ENCODE assay signal across 2 cellular contexts in genomic region chr7:116229359-116229758, GRCh38.
TF ChIP-seq lines count a peak whose summit lies in the region.

No MANE protein-coding gene starts in this region.

TF ChIP-seq in K562, 482 proteins besides CTCF, POLR2A, EP300 and RAD21:
- TF ChIP-seq, protein P1, sequence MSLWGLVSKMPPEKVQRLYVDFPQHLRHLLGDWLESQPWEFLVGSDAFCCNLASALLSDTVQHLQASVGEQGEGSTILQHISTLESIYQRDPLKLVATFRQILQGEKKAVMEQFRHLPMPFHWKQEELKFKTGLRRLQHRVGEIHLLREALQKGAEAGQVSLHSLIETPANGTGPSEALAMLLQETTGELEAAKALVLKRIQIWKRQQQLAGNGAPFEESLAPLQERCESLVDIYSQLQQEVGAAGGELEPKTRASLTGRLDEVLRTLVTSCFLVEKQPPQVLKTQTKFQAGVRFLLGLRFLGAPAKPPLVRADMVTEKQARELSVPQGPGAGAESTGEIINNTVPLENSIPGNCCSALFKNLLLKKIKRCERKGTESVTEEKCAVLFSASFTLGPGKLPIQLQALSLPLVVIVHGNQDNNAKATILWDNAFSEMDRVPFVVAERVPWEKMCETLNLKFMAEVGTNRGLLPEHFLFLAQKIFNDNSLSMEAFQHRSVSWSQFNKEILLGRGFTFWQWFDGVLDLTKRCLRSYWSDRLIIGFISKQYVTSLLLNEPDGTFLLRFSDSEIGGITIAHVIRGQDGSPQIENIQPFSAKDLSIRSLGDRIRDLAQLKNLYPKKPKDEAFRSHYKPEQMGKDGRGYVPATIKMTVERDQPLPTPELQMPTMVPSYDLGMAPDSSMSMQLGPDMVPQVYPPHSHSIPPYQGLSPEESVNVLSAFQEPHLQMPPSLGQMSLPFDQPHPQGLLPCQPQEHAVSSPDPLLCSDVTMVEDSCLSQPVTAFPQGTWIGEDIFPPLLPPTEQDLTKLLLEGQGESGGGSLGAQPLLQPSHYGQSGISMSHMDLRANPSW (CRISPR knock-in tag; IDR thresholded peaks at IDR 0.05) = no peak
- peak; percentile 3 for TF ChIP-seq MEIS2 (IDR thresholded peaks at IDR 0.05; ENCODE audit: partially characterized antibody)

TF ChIP-seq in GM23338, 12 proteins besides CTCF, POLR2A, EP300 and RAD21 (continued from another document):
- TF ChIP-seq, protein P2, sequence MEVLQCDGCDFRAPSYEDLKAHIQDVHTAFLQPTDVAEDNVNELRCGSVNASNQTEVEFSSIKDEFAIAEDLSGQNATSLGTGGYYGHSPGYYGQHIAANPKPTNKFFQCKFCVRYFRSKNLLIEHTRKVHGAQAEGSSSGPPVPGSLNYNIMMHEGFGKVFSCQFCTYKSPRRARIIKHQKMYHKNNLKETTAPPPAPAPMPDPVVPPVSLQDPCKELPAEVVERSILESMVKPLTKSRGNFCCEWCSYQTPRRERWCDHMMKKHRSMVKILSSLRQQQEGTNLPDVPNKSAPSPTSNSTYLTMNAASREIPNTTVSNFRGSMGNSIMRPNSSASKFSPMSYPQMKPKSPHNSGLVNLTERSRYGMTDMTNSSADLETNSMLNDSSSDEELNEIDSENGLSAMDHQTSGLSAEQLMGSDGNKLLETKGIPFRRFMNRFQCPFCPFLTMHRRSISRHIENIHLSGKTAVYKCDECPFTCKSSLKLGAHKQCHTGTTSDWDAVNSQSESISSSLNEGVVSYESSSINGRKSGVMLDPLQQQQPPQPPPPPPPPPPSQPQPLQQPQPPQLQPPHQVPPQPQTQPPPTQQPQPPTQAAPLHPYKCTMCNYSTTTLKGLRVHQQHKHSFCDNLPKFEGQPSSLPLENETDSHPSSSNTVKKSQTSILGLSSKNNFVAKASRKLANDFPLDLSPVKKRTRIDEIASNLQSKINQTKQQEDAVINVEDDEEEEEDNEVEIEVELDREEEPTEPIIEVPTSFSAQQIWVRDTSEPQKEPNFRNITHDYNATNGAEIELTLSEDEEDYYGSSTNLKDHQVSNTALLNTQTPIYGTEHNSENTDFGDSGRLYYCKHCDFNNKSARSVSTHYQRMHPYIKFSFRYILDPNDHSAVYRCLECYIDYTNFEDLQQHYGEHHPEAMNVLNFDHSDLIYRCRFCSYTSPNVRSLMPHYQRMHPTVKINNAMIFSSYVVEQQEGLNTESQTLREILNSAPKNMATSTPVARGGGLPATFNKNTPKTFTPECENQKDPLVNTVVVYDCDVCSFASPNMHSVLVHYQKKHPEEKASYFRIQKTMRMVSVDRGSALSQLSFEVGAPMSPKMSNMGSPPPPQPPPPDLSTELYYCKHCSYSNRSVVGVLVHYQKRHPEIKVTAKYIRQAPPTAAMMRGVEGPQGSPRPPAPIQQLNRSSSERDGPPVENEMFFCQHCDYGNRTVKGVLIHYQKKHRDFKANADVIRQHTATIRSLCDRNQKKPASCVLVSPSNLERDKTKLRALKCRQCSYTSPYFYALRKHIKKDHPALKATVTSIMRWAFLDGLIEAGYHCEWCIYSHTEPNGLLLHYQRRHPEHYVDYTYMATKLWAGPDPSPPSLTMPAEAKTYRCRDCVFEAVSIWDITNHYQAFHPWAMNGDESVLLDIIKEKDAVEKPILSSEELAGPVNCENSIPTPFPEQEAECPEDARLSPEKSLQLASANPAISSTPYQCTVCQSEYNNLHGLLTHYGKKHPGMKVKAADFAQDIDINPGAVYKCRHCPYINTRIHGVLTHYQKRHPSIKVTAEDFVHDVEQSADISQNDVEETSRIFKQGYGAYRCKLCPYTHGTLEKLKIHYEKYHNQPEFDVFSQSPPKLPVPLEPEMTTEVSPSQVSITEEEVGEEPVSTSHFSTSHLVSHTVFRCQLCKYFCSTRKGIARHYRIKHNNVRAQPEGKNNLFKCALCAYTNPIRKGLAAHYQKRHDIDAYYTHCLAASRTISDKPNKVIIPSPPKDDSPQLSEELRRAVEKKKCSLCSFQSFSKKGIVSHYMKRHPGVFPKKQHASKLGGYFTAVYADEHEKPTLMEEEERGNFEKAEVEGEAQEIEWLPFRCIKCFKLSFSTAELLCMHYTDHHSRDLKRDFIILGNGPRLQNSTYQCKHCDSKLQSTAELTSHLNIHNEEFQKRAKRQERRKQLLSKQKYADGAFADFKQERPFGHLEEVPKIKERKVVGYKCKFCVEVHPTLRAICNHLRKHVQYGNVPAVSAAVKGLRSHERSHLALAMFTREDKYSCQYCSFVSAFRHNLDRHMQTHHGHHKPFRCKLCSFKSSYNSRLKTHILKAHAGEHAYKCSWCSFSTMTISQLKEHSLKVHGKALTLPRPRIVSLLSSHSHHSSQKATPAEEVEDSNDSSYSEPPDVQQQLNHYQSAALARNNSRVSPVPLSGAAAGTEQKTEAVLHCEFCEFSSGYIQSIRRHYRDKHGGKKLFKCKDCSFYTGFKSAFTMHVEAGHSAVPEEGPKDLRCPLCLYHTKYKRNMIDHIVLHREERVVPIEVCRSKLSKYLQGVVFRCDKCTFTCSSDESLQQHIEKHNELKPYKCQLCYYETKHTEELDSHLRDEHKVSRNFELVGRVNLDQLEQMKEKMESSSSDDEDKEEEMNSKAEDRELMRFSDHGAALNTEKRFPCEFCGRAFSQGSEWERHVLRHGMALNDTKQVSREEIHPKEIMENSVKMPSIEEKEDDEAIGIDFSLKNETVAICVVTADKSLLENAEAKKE (CRISPR knock-in tag; IDR thresholded peaks at IDR 0.05) = no peak
- TF ChIP-seq CREB1 (CRISPR knock-in tag; IDR thresholded peaks at IDR 0.05; ENCODE audit: low read depth) (no peak), REST (IDR thresholded peaks at IDR 0.05; ENCODE audit: unreplicated experiment) (no peak)
